10 cellular contexts compared by ENCODE assay signal in genomic region chr1:89822999-89823628, GRCh38. TPM values are rescaled to one million over a fixed set of nuclear protein-coding genes. Genes with fewer than 3 reads are reported as not detected.
DNase-seq lines count a peak whose midpoint lies in the region; ATAC-seq and TF ChIP-seq lines count a peak whose summit lies in the region.
"Had no signal": no experiment of that assay in that cellular context is flagged by ENCODE, and none has a peak within 500 bp of the region (broad histone marks: within the 10 kb centered on the region; RNA-seq: fewer than 3 reads in every experiment).

No MANE protein-coding gene starts in this region.

- no peaks in the 10 kb centered on the region for H3K27me3 Mint-ChIP-seq in activated naive CD4-positive, alpha-beta T cell treated with anti-CD3 and anti-CD28 coated beads for 36 hours (ENCODE audit: low read depth)

- no peak overlapping the region for H3K27ac Mint-ChIP-seq in activated naive CD4-positive, alpha-beta T cell treated with anti-CD3 and anti-CD28 coated beads for 36 hours

- peaks cover 5% of the 10 kb centered on the region for H3K79me2 ChIP-seq in ACC112 (ENCODE audit: control insufficient read depth, insufficient read depth, low read length, unreplicated experiment)

- no peak for TF ChIP-seq POLR2A in suprapubic skin (IDR thresholded peaks at IDR 0.05)

- H3K9me3 ChIP-seq in ES-I3 (ENCODE audit: control insufficient read depth, insufficient read depth, low read length) (no peaks in the 10 kb centered on the region), heart right ventricle (no peaks in the 10 kb centered on the region), suprapubic skin (no peaks in the 10 kb centered on the region)

- intact Hi-C loops in heart right ventricle (cut with DNase I) = loop anchor here in 2 of 10 donors (2.0 to 5.0 kb wide), 2 partner anchors 20 to 169 kb away; no protein-coding TSS in a partner anchor
- intact Hi-C loops in activated naive CD4-positive, alpha-beta T cell treated with anti-CD3 and anti-CD28 coated beads for 36 hours (cut with micrococcal nuclease) = loop anchor here (5.0 kb wide), 1 partner anchor 931 kb away; the partner anchor contains the start of gene GTF2B

- in situ Hi-C loops in G401 (cut with HindIII; ENCODE audit: low sequenced_read_pairs) = no loop called here

- H3K4me1 ChIP-seq in ACC112 (ENCODE audit: control insufficient read depth, insufficient read depth, low read length, unreplicated experiment) (peaks cover 24% of the 10 kb centered on the region), ES-I3 (ENCODE audit: insufficient read depth, low read length) (peaks cover 13% of the 10 kb centered on the region; the same call in 1 of the 2 replicates), heart right ventricle (peaks cover 0 to 38% (median 32%) of the 10 kb centered on the region in 9 donors), suprapubic skin (peaks cover 28% of the 10 kb centered on the region)

- peak overlapping the region; percentile 94 for H3K9ac ChIP-seq in ES-I3 (ENCODE audit: low read depth, low read length)

- DNase-seq in RWPE1 (ENCODE audit: low spot score) (peak; percentile 26), heart right ventricle (no peak), suprapubic skin (ENCODE audit: low spot score in 2 of 2) (no peak), G401 (ENCODE audit: low spot score) (no peak)
- no peak for DNase-seq in activated naive CD4-positive, alpha-beta T cell treated with anti-CD3 and anti-CD28 coated beads for 36 hours
- DNase-seq: activated naive CD4-positive, alpha-beta T cell treated with anti-CD3 and anti-CD28 coated beads, Interleukin-2, amount 50 U/mL, for 16 hours; NCI-H526 treated with DMSO at 0.1 percent for 48 hours had no signal

- H3K4me3 ChIP-seq in ACC112 (ENCODE audit: low read depth, low read length) (peak overlapping the region; percentile 91), heart right ventricle (peak overlapping the region in 4 of 10 donors; percentile 88 to 96 (median 90)), suprapubic skin (no peak overlapping the region)

- H3K9me3 Mint-ChIP-seq in activated naive CD4-positive, alpha-beta T cell treated with anti-CD3 and anti-CD28 coated beads for 36 hours = no peaks in the 10 kb centered on the region

- H3K27me3 ChIP-seq in ACC112 (ENCODE audit: insufficient read depth, low read length) (no peaks in the 10 kb centered on the region), heart right ventricle (no peaks in the 10 kb centered on the region), suprapubic skin (no peaks in the 10 kb centered on the region)

- peaks cover 5% of the 10 kb centered on the region for H3K36me3 Mint-ChIP-seq in activated naive CD4-positive, alpha-beta T cell treated with anti-CD3 and anti-CD28 coated beads for 36 hours (ENCODE audit: low read depth)

- CTCF ChIA-PET in RWPE1 (lab: Yijun Ruan, JAX) = interaction anchor here (0.7 kb wide), 1 partner anchor 39 kb away, joined by 3 read pairs; no protein-coding TSS in a partner anchor
- CTCF ChIA-PET in activated naive CD4-positive, alpha-beta T cell treated with anti-CD3 and anti-CD28 coated beads for 36 hours (lab: Charles Lee) = interaction anchor here (1.8 kb wide), 1 partner anchor 21 kb away, joined by 4 read pairs; no protein-coding TSS in a partner anchor

- peaks cover 32% of the 10 kb centered on the region for H3K4me1 Mint-ChIP-seq in activated naive CD4-positive, alpha-beta T cell treated with anti-CD3 and anti-CD28 coated beads for 36 hours (ENCODE audit: low read depth)

- WGBS in heart right ventricle, 2 donors = 44 to 45% methylated on average over 4 of the region's 4 CpGs
- 58% methylated on average over 4 of the region's 4 CpGs for WGBS in suprapubic skin

- H3K4me3 Mint-ChIP-seq in activated naive CD4-positive, alpha-beta T cell treated with anti-CD3 and anti-CD28 coated beads for 36 hours = no peak overlapping the region

- TF ChIP-seq CTCF in RWPE1 (conservative IDR thresholded peaks at IDR 0.05; ENCODE audit: low read depth) = no peak
- no peak for TF ChIP-seq CTCF in heart right ventricle (IDR thresholded peaks at IDR 0.05)
- no peak for TF ChIP-seq CTCF in suprapubic skin (IDR thresholded peaks at IDR 0.05)

- TF ChIP-seq EP300 in suprapubic skin (IDR thresholded peaks at IDR 0.05) = no peak

- H3K27ac ChIP-seq in ACC112 (ENCODE audit: low read depth, low read length) = peak overlapping the region; percentile 60
- H3K27ac ChIP-seq in RWPE1 = no peak overlapping the region
- H3K27ac ChIP-seq in heart right ventricle = peak overlapping the region in 6 of 10 donors; percentile 0 to 86 (median 54)
- no peak overlapping the region for H3K27ac ChIP-seq in suprapubic skin

- H3K36me3 ChIP-seq in ACC112 (ENCODE audit: insufficient read depth, low read length) (0 out of 2 replicates have a peak, but pooled peaks cover 6% of the 10 kb centered on the region), ES-I3 (ENCODE audit: insufficient read depth, low read length) (no peaks in the 10 kb centered on the region), heart right ventricle (no peaks in the 10 kb centered on the region), suprapubic skin (no peaks in the 10 kb centered on the region)

- ATAC-seq in heart right ventricle = peak in 4 of 8 donors; percentile 26 to 47 (median 40)
- ATAC-seq in GM21360 (IDR thresholded peaks at IDR 0.05; ENCODE audit: unreplicated experiment) = no peak

- POLR2A ChIA-PET in RWPE1 (lab: Yijun Ruan, JAX; ENCODE audit: low non-redundant PET) = no interaction called here

- peak overlapping the region; percentile 67 for H2AFZ ChIP-seq in ACC112 (ENCODE audit: low read length, unreplicated experiment)

RNA-seq across cellular contexts. Expression of gene LRRC8D, which starts 2.3 kb away (rescaled TPM):
- total RNA-seq in heart right ventricle = 1 to 10 TPM; 5.1 to 8.2 (median 6.6) TPM
- polyA plus RNA-seq in heart right ventricle = 10 to 100 TPM in 1 of 2 donors, 1 to 10 TPM in 1; 3.0 to 11.0 TPM
- total RNA-seq in suprapubic skin = 10 to 100 TPM; 11.7 to 24.8 (median 21.6) TPM
- 36.9 and 57.1 TPM in 2 replicates for total RNA-seq in G401 (2014; rRNA removed; shearing (Covaris generic))
- total RNA-seq in activated naive CD4-positive, alpha-beta T cell treated with anti-CD3 and anti-CD28 coated beads for 36 hours = 10 to 100 TPM; 14.4 to 15.0 TPM

Comparison
In these comparisons a context has a peak if more than half of its experiments do, and no peak if none do; other contexts are left out.
1. H3K27ac ChIP-seq: peak in ACC112 (single experiment) and heart right ventricle (6 of 10); none in RWPE1 (single experiment) and suprapubic skin (single experiment).